In the genomic region with DNA sequence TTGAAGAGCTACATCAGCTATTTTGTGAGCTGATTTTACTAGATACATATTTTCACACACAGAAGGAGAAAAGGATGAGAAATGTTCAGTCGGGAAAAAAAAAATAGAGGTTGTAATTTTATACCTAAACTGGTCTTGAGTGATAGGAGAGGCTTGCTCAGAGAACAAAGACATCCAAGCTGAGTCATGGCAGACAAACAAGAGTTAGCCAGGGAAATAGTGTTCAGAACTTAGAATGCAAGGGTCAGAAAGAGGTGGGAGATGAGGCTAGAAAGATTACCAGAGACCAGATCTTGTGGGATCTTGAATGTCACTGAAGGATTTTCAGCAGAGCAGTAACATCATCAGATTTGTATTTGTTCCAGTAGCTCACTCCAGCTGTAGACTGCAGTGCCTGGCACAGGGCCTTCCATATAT, we compare ENCODE assay signal across 12 cellular contexts.
DNase-seq lines count a peak whose midpoint lies in the region; ATAC-seq and TF ChIP-seq lines count a peak whose summit lies in the region.
"Had no signal": no experiment of that assay in that cellular context is flagged by ENCODE, and none has a peak within 500 bp of the region (broad histone marks: within the 10 kb centered on the region; RNA-seq: fewer than 3 reads in every experiment).

No MANE protein-coding gene starts in this region.

- H2BK5ac ChIP-seq in trophoblast cell (ENCODE audit: low read depth, low read length, poor library complexity), result no peak overlapping the region

- no peak overlapping the region for H3K23ac ChIP-seq in trophoblast cell (ENCODE audit: low read length)

- no peak for TF ChIP-seq CTCF in PC-9 (conservative IDR thresholded peaks at IDR 0.05)

- H3K4me3 ChIP-seq in PC-9 (no peak overlapping the region), trophoblast cell (ENCODE audit: low read depth, low read length) (no peak overlapping the region)
- H3K4me3 ChIP-seq: lower lobe of right lung had no signal

- H3K9me2 ChIP-seq in PC-9 (ENCODE audit: insufficient read depth), result no peaks in the 10 kb centered on the region

- H3K36me3 ChIP-seq in PC-9 (ENCODE audit: low read depth), result 0 out of 2 replicates have a peak, but pooled peaks cover 6% of the 10 kb centered on the region
- H3K36me3 ChIP-seq in trophoblast cell (ENCODE audit: control insufficient read depth in 1 of 2, insufficient read depth in 2 of 2, low read length in 2 of 2), result peaks cover 7 to 11% of the 10 kb centered on the region in 2 experiments

- peaks cover 4% of the 10 kb centered on the region for H3K79me1 ChIP-seq in trophoblast cell (ENCODE audit: low read length)

- H3K4me2 ChIP-seq in PC-9 (peak overlapping the region; percentile 39), trophoblast cell (ENCODE audit: low read length) (no peak overlapping the region)

- H3K18ac ChIP-seq in trophoblast cell (ENCODE audit: low read length), result no peak overlapping the region

- no peak for ATAC-seq in HG02610 (IDR thresholded peaks at IDR 0.05; ENCODE audit: unreplicated experiment)

- CTCF ChIA-PET in PC-9 (lab: Charles Lee), result no interaction called here

- H3K9me3 ChIP-seq in PC-9 (ENCODE audit: insufficient read depth, low read depth), result no peaks in the 10 kb centered on the region
- H3K9me3 ChIP-seq in trophoblast cell (ENCODE audit: insufficient read depth, low read depth, low read length), result no peaks in the 10 kb centered on the region
- H3K9me3 ChIP-seq: lower lobe of right lung had no signal

- intact Hi-C loops in PC-9 (cut with micrococcal nuclease; ENCODE audit: unreplicated experiment), result no loop called here

- BruUV-seq in PC-9 (replicated peaks; lab: Mats Ljungman, UMichigan), result no TSS peak

- POLR2A ChIA-PET in PC-9 (lab: Charles Lee; ENCODE audit: unreplicated experiment), result interaction anchor here (0.6 to 1.0 kb wide), 5 partner anchors 101 to 679 kb away, joined by 3 to 10 read pairs (median 6); no protein-coding TSS in a partner anchor

- no peak overlapping the region for H4K8ac ChIP-seq in trophoblast cell (ENCODE audit: low read depth, low read length)

- H2BK120ac ChIP-seq in trophoblast cell (ENCODE audit: insufficient read depth, low read length, poor library complexity), result no peak overlapping the region

- no peak overlapping the region for H3K14ac ChIP-seq in trophoblast cell (ENCODE audit: low read length)

- DNase-seq in Daoy (ENCODE audit: low read depth) (peak; percentile 66), PC-9 (peak; percentile 33 to 80), epithelial cell of prostate (ENCODE audit: low read depth, low spot score) (peak; percentile 74), trophoblast cell (no peak), NCI-H524 treated with DMSO at 0.1 percent for 48 hours (lab: John Stamatoyannopoulos, UW) (no peak), SKM-1 treated with dmso at 0.1 percent for 144 hours (lab: John Stamatoyannopoulos, UW; ENCODE audit: unreplicated experiment) (no peak), MV-4-11 (lab: John Stamatoyannopoulos, UW) (no peak)
- DNase-seq: activated B cell treated with CpG ODN at 0.5 μM for 24 hours; activated gamma-delta T cell; lower lobe of right lung; stimulated activated CD8-positive, alpha-beta memory T cell treated with anti-CD3 and anti-CD28 coated beads, Interleukin-4, amount 100 ng/mL, for 48 hours had no signal

- no peak overlapping the region for H2AFZ ChIP-seq in PC-9
- H2AFZ ChIP-seq in trophoblast cell (ENCODE audit: insufficient read depth, low read length, poor library complexity), result no peak overlapping the region

- no peak overlapping the region for H2BK12ac ChIP-seq in trophoblast cell (ENCODE audit: low read length)

- WGBS in trophoblast cell (ENCODE audit: extremely low coverage, insufficient coverage, insufficient read length), result no CpG with 5 or more reads among the region's 1 CpG

- H3K79me2 ChIP-seq in PC-9 (ENCODE audit: low read depth) (0 out of 2 replicates have a peak, but pooled peaks cover 5% of the 10 kb centered on the region), trophoblast cell (ENCODE audit: control insufficient read depth, insufficient read depth, low read length, poor library complexity) (peaks cover 2% of the 10 kb centered on the region)

- H3K27me3 ChIP-seq in PC-9 (ENCODE audit: insufficient read depth, low read depth) (no peaks in the 10 kb centered on the region), trophoblast cell (ENCODE audit: insufficient read depth, low read length) (no peaks in the 10 kb centered on the region)

- H4K91ac ChIP-seq in trophoblast cell (ENCODE audit: low read depth, low read length), result no peak overlapping the region

- peaks cover 31% of the 10 kb centered on the region for H3F3A ChIP-seq in PC-9 (ENCODE audit: insufficient read depth, low read depth)

- no peak overlapping the region for H3K4ac ChIP-seq in trophoblast cell (ENCODE audit: low read depth, low read length)

- H4K20me1 ChIP-seq in PC-9 (ENCODE audit: insufficient read depth), result no peaks in the 10 kb centered on the region

- H3K27ac ChIP-seq in PC-9, result peak overlapping the region; percentile 75
- H3K27ac ChIP-seq in epithelial cell of prostate, result peak overlapping the region; percentile 81
- H3K27ac ChIP-seq in trophoblast cell (ENCODE audit: low read depth, low read length), result peak overlapping the region; percentile 40
- H3K27ac ChIP-seq: lower lobe of right lung had no signal

- peaks cover 43% of the 10 kb centered on the region for H3K4me1 ChIP-seq in PC-9 (replicated peaks; ENCODE audit: insufficient read depth)
- peaks cover 8 to 9% of the 10 kb centered on the region in 2 experiments for H3K4me1 ChIP-seq in trophoblast cell (ENCODE audit: control insufficient read depth in 1 of 2, insufficient read depth in 2 of 2, low read length in 2 of 2)

- H4K12ac ChIP-seq in trophoblast cell (ENCODE audit: low read depth, low read length), result no peak overlapping the region

- H2AK5ac ChIP-seq in trophoblast cell (ENCODE audit: low read length), result no peak overlapping the region

- H3K9ac ChIP-seq in trophoblast cell (ENCODE audit: low read length), result no peak overlapping the region

Comparison
In these comparisons a context has a peak if more than half of its experiments do, and no peak if none do; other contexts are left out.
1. DNase-seq: peak in Daoy (single experiment), PC-9 (2 of 2) and epithelial cell of prostate (single experiment); none in trophoblast cell (0 of 2), NCI-H524 treated with DMSO at 0.1 percent for 48 hours (single experiment), SKM-1 treated with dmso at 0.1 percent for 144 hours (single experiment) and MV-4-11 (single experiment).
2. Peak in every context shown above with its lines, with median percentiles within 50 percentile points of each other: H3K27ac ChIP-seq.